Comparison of ENCODE assay signal across 1 cellular context in genomic region chr19:54138777-54139256, GRCh38.
TF ChIP-seq lines count a peak whose summit lies in the region.

No MANE protein-coding gene starts in this region.

TF ChIP-seq in HCT116, 20 proteins besides CTCF, POLR2A, EP300 and RAD21 (continued from another document):
- no peak for TF ChIP-seq ZBTB33 (IDR thresholded peaks at IDR 0.05; ENCODE audit: extremely low read depth, insufficient replicate concordance, low read length)
- no peak for TF ChIP-seq ZFX (IDR thresholded peaks at IDR 0.05)
- no peak for TF ChIP-seq REST (IDR thresholded peaks at IDR 0.05; ENCODE audit: low read depth)
- no peak for TF ChIP-seq FOSL1 (IDR thresholded peaks at IDR 0.05; ENCODE audit: low read depth)
- no peak for TF ChIP-seq EZH2phosphoT487 (IDR thresholded peaks at IDR 0.05; ENCODE audit: borderline replicate concordance)
- TF ChIP-seq SIN3A (IDR thresholded peaks at IDR 0.05; ENCODE audit: low read depth), result no peak
- no peak for TF ChIP-seq EZH2 (IDR thresholded peaks at IDR 0.05)
- TF ChIP-seq YY1 (IDR thresholded peaks at IDR 0.05; ENCODE audit: extremely low read depth, insufficient replicate concordance, low read depth, low read length), result no peak
- no peak for TF ChIP-seq POLR2AphosphoS5 (IDR thresholded peaks at IDR 0.05; ENCODE audit: low read depth, low read length)
- no peak for TF ChIP-seq TCF7L2 (IDR thresholded peaks at IDR 0.05; ENCODE audit: borderline replicate concordance, extremely low read depth, insufficient read depth, insufficient read length)
- TF ChIP-seq ATF3 (IDR thresholded peaks at IDR 0.05), result no peak
- no peak for TF ChIP-seq ELF1 (IDR thresholded peaks at IDR 0.05; ENCODE audit: borderline replicate concordance, low read depth)
- no peak for TF ChIP-seq MAX (IDR thresholded peaks at IDR 0.05)
- no peak for TF ChIP-seq SP1 (IDR thresholded peaks at IDR 0.05; ENCODE audit: low read depth)
- TF ChIP-seq SRF (IDR thresholded peaks at IDR 0.05; ENCODE audit: low read depth), result no peak
- TF ChIP-seq CEBPB (IDR thresholded peaks at IDR 0.05; ENCODE audit: low read depth), result no peak
- no peak for TF ChIP-seq CBX3 (IDR thresholded peaks at IDR 0.05; ENCODE audit: low read depth)
TF ChIP-seq in HCT116: peak in this region for 0.
